ENCODE assay signal across 1 cellular context in genomic region chr12:95643251-95643650, GRCh38.
TF ChIP-seq lines count a peak whose summit lies in the region.

No MANE protein-coding gene starts in this region.

TF ChIP-seq in A549, 52 proteins besides CTCF, POLR2A, EP300 and RAD21 (continued from another document):
- TF ChIP-seq, protein P1, sequence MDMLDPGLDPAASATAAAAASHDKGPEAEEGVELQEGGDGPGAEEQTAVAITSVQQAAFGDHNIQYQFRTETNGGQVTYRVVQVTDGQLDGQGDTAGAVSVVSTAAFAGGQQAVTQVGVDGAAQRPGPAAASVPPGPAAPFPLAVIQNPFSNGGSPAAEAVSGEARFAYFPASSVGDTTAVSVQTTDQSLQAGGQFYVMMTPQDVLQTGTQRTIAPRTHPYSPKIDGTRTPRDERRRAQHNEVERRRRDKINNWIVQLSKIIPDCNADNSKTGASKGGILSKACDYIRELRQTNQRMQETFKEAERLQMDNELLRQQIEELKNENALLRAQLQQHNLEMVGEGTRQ (IDR thresholded peaks at IDR 0.05): no peak
TF ChIP-seq in A549: peak in this region for 0.
